Comparison of ENCODE assay signal across 1 cellular context in genomic region chr1:34086561-34086960, GRCh38.
TF ChIP-seq lines count a peak whose summit lies in the region.

No MANE protein-coding gene starts in this region.

TF ChIP-seq in WTC11, 78 proteins besides CTCF, POLR2A, EP300 and RAD21 (continued from another document):
- TF ChIP-seq, protein P1, sequence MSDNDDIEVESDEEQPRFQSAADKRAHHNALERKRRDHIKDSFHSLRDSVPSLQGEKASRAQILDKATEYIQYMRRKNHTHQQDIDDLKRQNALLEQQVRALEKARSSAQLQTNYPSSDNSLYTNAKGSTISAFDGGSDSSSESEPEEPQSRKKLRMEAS (CRISPR knock-in tag; IDR thresholded peaks at IDR 0.05): no peak
- TF ChIP-seq ETV6 (CRISPR knock-in tag; IDR thresholded peaks at IDR 0.05) (no peak), ZNF317 (CRISPR knock-in tag; IDR thresholded peaks at IDR 0.05; ENCODE audit: borderline replicate concordance, low read depth) (no peak), ESRRA (CRISPR knock-in tag; IDR thresholded peaks at IDR 0.05; ENCODE audit: borderline replicate concordance) (no peak)
